Comparison of ENCODE assay signal across 8 cellular contexts in the genomic region with DNA sequence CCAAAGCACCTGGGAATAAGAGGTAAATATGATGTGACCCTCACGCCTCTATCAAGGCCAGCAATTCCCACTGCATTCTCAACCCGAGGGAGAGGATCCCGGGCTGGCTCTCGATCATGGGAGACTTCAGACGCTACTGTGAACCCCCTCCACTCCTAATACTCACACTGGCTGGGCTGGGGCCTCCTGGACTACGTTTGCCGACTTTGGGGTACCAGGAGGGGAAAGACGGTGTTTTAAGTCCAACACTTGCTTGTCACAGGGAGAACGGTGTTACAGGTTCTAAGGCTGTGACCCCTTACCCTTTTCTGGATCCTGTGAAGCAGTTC.
DNase-seq lines count a peak whose midpoint lies in the region; ATAC-seq and TF ChIP-seq lines count a peak whose summit lies in the region.

No MANE protein-coding gene starts in this region.

- H3K9ac ChIP-seq in DND-41 (ENCODE audit: low read depth, low read length) (peak overlapping the region; percentile 85), NT2/D1 (ENCODE audit: insufficient read length, low read depth) (peak overlapping the region; percentile 99), muscle layer of colon (ENCODE audit: low read length) (peak overlapping the region; percentile 99)

- H3K36me3 ChIP-seq in DND-41 (ENCODE audit: insufficient read depth, low read length) = peaks cover 62% of the 10 kb centered on the region
- H3K36me3 ChIP-seq in NT2/D1 (ENCODE audit: insufficient read depth, insufficient read length, low read length) = peaks cover 65% of the 10 kb centered on the region
- H3K36me3 ChIP-seq in muscle layer of colon (ENCODE audit: insufficient read depth, low read length) = peaks cover 30% of the 10 kb centered on the region

- H3K9me3 ChIP-seq in DND-41 (ENCODE audit: insufficient read depth, low read length, severe bottlenecking) = no peaks in the 10 kb centered on the region
- H3K9me3 ChIP-seq in NT2/D1 (ENCODE audit: insufficient read depth, low read length) = no peaks in the 10 kb centered on the region
- H3K9me3 ChIP-seq in muscle layer of colon (ENCODE audit: low read length) = no peaks in the 10 kb centered on the region

- H3K27ac ChIP-seq in DND-41 (ENCODE audit: low read length) (peak overlapping the region; percentile 89), muscle layer of colon (ENCODE audit: low read depth, low read length) (peak overlapping the region; percentile 99)

- H3K4me2 ChIP-seq in DND-41 (ENCODE audit: insufficient read depth, low read length) = peak overlapping the region; percentile 98

- H4K20me1 ChIP-seq in DND-41 (ENCODE audit: insufficient read depth, low read length) = peaks cover 47% of the 10 kb centered on the region

- no peak for ATAC-seq in DND-41 (ENCODE audit: insufficient read depth, low read depth)
- ATAC-seq in HG03565 (IDR thresholded peaks at IDR 0.05; ENCODE audit: unreplicated experiment) = no peak
- ATAC-seq in HG03196 (IDR thresholded peaks at IDR 0.05; ENCODE audit: unreplicated experiment) = no peak

- H2AFZ ChIP-seq in DND-41 (ENCODE audit: low read depth, low read length) = peak overlapping the region; percentile 69

- H3K4me1 ChIP-seq in DND-41 (ENCODE audit: insufficient read depth, low read length) (peaks cover 63% of the 10 kb centered on the region), NT2/D1 (ENCODE audit: insufficient read depth, insufficient read length) (peaks cover 14% of the 10 kb centered on the region), muscle layer of colon (ENCODE audit: insufficient read depth, low read length) (peaks cover 48% of the 10 kb centered on the region)

- DNase-seq in DND-41 (no peak), NT2/D1 (ENCODE audit: low read depth, low spot score) (no peak), ecto neural progenitor cell (ENCODE audit: low spot score) (peak; percentile 62), SHP77 treated with DMSO at 0.1 percent for 48 hours (lab: John Stamatoyannopoulos, UW) (no peak), SKM-1 treated with dmso at 0.1 percent for 144 hours (lab: John Stamatoyannopoulos, UW; ENCODE audit: unreplicated experiment) (no peak)

- H3K4me3 ChIP-seq in DND-41 (ENCODE audit: low read depth in 1 of 2, low read length in 2 of 2) (peak overlapping the region; percentile 88 to 93), NT2/D1 (ENCODE audit: insufficient read length, low read depth) (peak overlapping the region; percentile 97), muscle layer of colon (ENCODE audit: low read depth in 1 of 2, low read length in 2 of 2) (peak overlapping the region; percentile 93 to 96)

- H3K27me3 ChIP-seq in DND-41 (ENCODE audit: insufficient read depth, low read length, poor library complexity) = no peaks in the 10 kb centered on the region
- H3K27me3 ChIP-seq in NT2/D1 (ENCODE audit: insufficient read depth, insufficient read length) = no peaks in the 10 kb centered on the region
- no peaks in the 10 kb centered on the region for H3K27me3 ChIP-seq in muscle layer of colon (ENCODE audit: control insufficient read depth in 1 of 2, insufficient read depth in 2 of 2, low read length in 2 of 2)

- H3K79me2 ChIP-seq in DND-41 (ENCODE audit: insufficient read depth, low read length) = peaks cover 55% of the 10 kb centered on the region

- peak; percentile 15 for TF ChIP-seq CTCF in DND-41 (IDR thresholded peaks at IDR 0.05; ENCODE audit: borderline replicate concordance, extremely low read depth, low read length, poor library complexity, severe bottlenecking)
